8 cellular contexts compared by ENCODE assay signal in genomic region chr4:87209696-87210095, GRCh38. TPM values are rescaled to one million over a fixed set of nuclear protein-coding genes. Genes with fewer than 3 reads are reported as not detected.
A peak's percentile ranks its signal among the peaks of the same experiment; 100 is the strongest.
DNase-seq lines count a peak whose midpoint lies in the region; ATAC-seq lines count a peak whose summit lies in the region.

No MANE protein-coding gene starts in this region.

- peaks cover 10% of the 10 kb centered on the region for H3K4me1 Mint-ChIP-seq in activated CD4-positive, alpha-beta T cell treated with anti-CD3 and anti-CD28 coated beads for 36 hours
- H3K4me1 Mint-ChIP-seq in T-helper 17 cell = peaks cover 14% of the 10 kb centered on the region

- CTCF ChIA-PET in activated CD4-positive, alpha-beta T cell treated with anti-CD3 and anti-CD28 coated beads for 36 hours (lab: Charles Lee) = interaction anchor here (0.6 to 2.3 kb wide), 4 partner anchors 10 to 287 kb away, joined by 3 to 9 read pairs (median 3); no protein-coding TSS in a partner anchor

- no peaks in the 10 kb centered on the region for H3K9me3 ChIP-seq in T-helper 17 cell (ENCODE audit: control insufficient read depth, low read length, poor library complexity, severe bottlenecking)

- H3K27me3 Mint-ChIP-seq in activated CD4-positive, alpha-beta T cell treated with anti-CD3 and anti-CD28 coated beads for 36 hours = no peaks in the 10 kb centered on the region
- H3K27me3 Mint-ChIP-seq in T-helper 17 cell = no peaks in the 10 kb centered on the region

- peaks cover 16% of the 10 kb centered on the region for H3K36me3 Mint-ChIP-seq in activated CD4-positive, alpha-beta T cell treated with anti-CD3 and anti-CD28 coated beads for 36 hours (ENCODE audit: low read depth)
- no peaks in the 10 kb centered on the region for H3K36me3 Mint-ChIP-seq in T-helper 17 cell (ENCODE audit: low read depth)

- DNase-seq in activated CD4-positive, alpha-beta T cell treated with anti-CD3 and anti-CD28 coated beads for 36 hours = peak; percentile 57
- no peak for DNase-seq in activated CD4-positive, alpha-beta T cell treated with anti-CD3 and anti-CD28 coated beads, Interleukin-2, amount 50 U/mL, for 4 hours
- DNase-seq in T-helper 17 cell (no peak), mucosa of gallbladder (ENCODE audit: low spot score) (peak; percentile 29), putamen (ENCODE audit: low spot score) (no peak), D341Med (ENCODE audit: low spot score) (no peak), inferior parietal cortex (ENCODE audit: extremely low spot score) (no peak)

- ATAC-seq in activated CD4-positive, alpha-beta T cell treated with anti-CD3 and anti-CD28 coated beads for 36 hours = peak; percentile 90
- ATAC-seq in HG03039 (IDR thresholded peaks at IDR 0.05; ENCODE audit: unreplicated experiment) (peak; percentile 62), T-helper 17 cell (peak; percentile 50)

- H3K9me3 Mint-ChIP-seq in activated CD4-positive, alpha-beta T cell treated with anti-CD3 and anti-CD28 coated beads for 36 hours (ENCODE audit: low read depth) = peaks cover 3% of the 10 kb centered on the region

- POLR2A ChIA-PET in activated CD4-positive, alpha-beta T cell treated with anti-CD3 and anti-CD28 coated beads for 36 hours (lab: Charles Lee) = interaction anchor here (0.6 kb wide), 1 partner anchor 9 kb away, joined by 3 read pairs; no protein-coding TSS in a partner anchor

- H3K27ac Mint-ChIP-seq in activated CD4-positive, alpha-beta T cell treated with anti-CD3 and anti-CD28 coated beads for 36 hours = no peak overlapping the region
- H3K27ac Mint-ChIP-seq in T-helper 17 cell = no peak overlapping the region

- intact Hi-C loops in activated CD4-positive, alpha-beta T cell treated with anti-CD3 and anti-CD28 coated beads for 36 hours (cut with DNase I, micrococcal nuclease) = no loop called here

- no peak overlapping the region for H3K4me3 Mint-ChIP-seq in activated CD4-positive, alpha-beta T cell treated with anti-CD3 and anti-CD28 coated beads for 36 hours
- no peak overlapping the region for H3K4me3 Mint-ChIP-seq in T-helper 17 cell

RNA-seq across cellular contexts. Expression of gene KLHL8, which starts 10.7 kb away (rescaled TPM):
- total RNA-seq in activated CD4-positive, alpha-beta T cell treated with anti-CD3 and anti-CD28 coated beads for 36 hours = 10 to 100 TPM in 1 of 2 experiments, 1 to 10 TPM in 1; 9.8 to 10.3 TPM
- total RNA-seq in T-helper 17 cell = 1 to 10 TPM; 6.8 to 7.9 TPM
- total RNA-seq in mucosa of gallbladder = 10.0 TPM

Comparison
In these comparisons a context has a peak if more than half of its experiments do, and no peak if none do; other contexts are left out.
1. DNase-seq: peak in activated CD4-positive, alpha-beta T cell treated with anti-CD3 and anti-CD28 coated beads for 36 hours (single experiment) and mucosa of gallbladder (single experiment); none in activated CD4-positive, alpha-beta T cell treated with anti-CD3 and anti-CD28 coated beads, Interleukin-2, amount 50 U/mL, for 4 hours (0 of 2), T-helper 17 cell (0 of 3), putamen (single experiment), D341Med (single experiment) and inferior parietal cortex (single experiment).
2. Peak in every context shown above with its lines, with median percentiles within 50 percentile points of each other: ATAC-seq.